ENCODE assay signal across 8 cellular contexts in the genomic region with DNA sequence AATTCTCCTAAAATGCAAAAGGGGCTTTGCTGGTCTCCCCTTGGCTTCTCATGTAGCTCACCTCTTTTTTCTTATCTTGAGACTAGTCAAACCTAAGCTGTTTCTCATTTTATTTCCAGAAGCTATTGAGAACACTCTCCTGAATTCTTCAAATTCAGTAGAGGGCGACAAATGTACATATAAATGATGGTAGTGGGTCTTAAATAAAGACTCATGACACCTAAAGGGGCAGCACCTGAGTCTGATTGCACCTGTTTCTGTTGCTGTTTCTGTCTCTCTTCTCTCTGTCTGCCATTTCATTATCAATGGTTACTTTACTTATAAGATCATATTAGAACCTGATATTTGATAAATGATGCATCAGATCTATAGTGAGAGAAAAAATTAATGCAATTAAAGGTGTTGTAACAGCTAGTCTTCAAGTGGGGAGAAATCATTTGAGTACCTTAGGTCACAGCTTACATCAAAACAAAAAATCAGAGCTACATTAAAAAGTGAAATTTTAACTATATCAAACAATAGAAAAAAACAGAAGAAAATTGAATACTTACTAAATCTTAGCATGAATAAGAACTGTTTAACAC. TPM values are rescaled to one million over a fixed set of nuclear protein-coding genes. Genes with fewer than 3 reads are reported as not detected.
DNase-seq lines count a peak whose midpoint lies in the region; ATAC-seq, FAIRE-seq and TF ChIP-seq lines count a peak whose summit lies in the region.

No MANE protein-coding gene starts in this region.

- H3K56ac ChIP-seq in IMR-90 (ENCODE audit: extremely low read depth, insufficient read depth, low read length), result no peak overlapping the region

- in situ Hi-C loops in IMR-90 (cut with MboI; ENCODE audit: low sequenced_read_pairs), result loop anchor here (10.0 kb wide), 1 partner anchor 315 kb away; no protein-coding TSS in a partner anchor

- dilution Hi-C loops in IMR-90 (cut with HindIII; ENCODE audit: low sequenced_read_pairs, unreplicated experiment), result no loop called here

- no peak overlapping the region for H4K91ac ChIP-seq in IMR-90 (ENCODE audit: insufficient read depth, low read depth, low read length)

- H3K23ac ChIP-seq in IMR-90 (ENCODE audit: low read depth, low read length), result no peak overlapping the region

- H3K4ac ChIP-seq in IMR-90 (ENCODE audit: low read depth, low read length), result no peak overlapping the region

- no peak overlapping the region for H4K8ac ChIP-seq in IMR-90 (ENCODE audit: low read depth in 2 of 2, low read length in 2 of 2)

- no peak overlapping the region for H3K18ac ChIP-seq in IMR-90 (ENCODE audit: low read depth, low read length)

- H3K9me3 Mint-ChIP-seq in CD14-positive monocyte, result peaks cover 0 to 3% (median 0%) of the 10 kb centered on the region in 7 donors

- no peaks in the 10 kb centered on the region for H3K79me1 ChIP-seq in IMR-90 (ENCODE audit: low read depth in 1 of 2, low read length in 2 of 2)

- CTCF ChIA-PET in IMR-90 (lab: Yijun Ruan, JAX), result interaction anchor here (0.6 to 0.9 kb wide), 4 partner anchors 11 to 315 kb away, joined by 3 to 5 read pairs (median 4); no protein-coding TSS in a partner anchor

- no peak overlapping the region for H2BK120ac ChIP-seq in IMR-90 (ENCODE audit: low read depth, low read length)

- H3K4me1 ChIP-seq in IMR-90 (ENCODE audit: control insufficient read depth, insufficient read depth, low read length) (no peaks in the 10 kb centered on the region), small intestine (ENCODE audit: control insufficient read depth in 2 of 2, insufficient read depth in 1 of 2, low read depth in 1 of 2, low read length in 1 of 2) (no peaks in the 10 kb centered on the region)

- DNase-seq in CD14-positive monocyte (ENCODE audit: low spot score) (no peak), GM18507 (ENCODE audit: extremely low spot score, insufficient read length, low read depth) (peak; percentile 29), IMR-90 (peak; percentile 38), RPMI8226 (peak; percentile 24), fibroblast of pulmonary artery (ENCODE audit: low read depth) (peak; percentile 66), small intestine (peak; percentile 20), dedifferentiated amniotic fluid mesenchymal stem cell (ENCODE audit: extremely low spot score) (no peak)

- TF ChIP-seq RAD21 in IMR-90 (IDR thresholded peaks at IDR 0.05; ENCODE audit: low read length), result peak; percentile 45

- H3K4me1 Mint-ChIP-seq in CD14-positive monocyte, result peaks cover 10% of the 10 kb centered on the region

- peak; percentile 37 for TF ChIP-seq CTCF in CD14-positive monocyte (IDR thresholded peaks at IDR 0.05)
- peak; percentile 42 for TF ChIP-seq CTCF in IMR-90 (conservative IDR thresholded peaks at IDR 0.05; ENCODE audit: low read depth, low read length)
- TF ChIP-seq CTCF in fibroblast of pulmonary artery (IDR thresholded peaks at IDR 0.05; ENCODE audit: low read length, missing control alignments), result peak; percentile 43

- H2AFZ ChIP-seq in IMR-90 (replicated peaks; ENCODE audit: low read length, poor library complexity), result no peak overlapping the region

- no peaks in the 10 kb centered on the region for H3K9me1 ChIP-seq in IMR-90 (ENCODE audit: insufficient read depth, low read length)

- no CpG with 5 or more reads among the region's 1 CpG for WGBS in IMR-90 (ENCODE audit: extremely low coverage in 2 of 2, insufficient read length in 1 of 2), 2 experiments
- 3 to 5% (median 3%) methylated on average over 1 of the region's 1 CpG for WGBS in small intestine, 3 donors

- no peak overlapping the region for H3K9ac ChIP-seq in IMR-90 (ENCODE audit: low read depth, low read length)

- no peak overlapping the region for H2AK9ac ChIP-seq in IMR-90 (replicated peaks; ENCODE audit: low read depth, low read length, poor library complexity)

- H3K27ac ChIP-seq in IMR-90 (ENCODE audit: insufficient read depth, low read length) (no peak overlapping the region), small intestine (ENCODE audit: low read depth in 1 of 2, low read length in 1 of 2) (no peak overlapping the region)

- no peak for TF ChIP-seq POLR2A in IMR-90 (IDR thresholded peaks at IDR 0.05; ENCODE audit: low read depth, low read length)

- POLR2A ChIA-PET in IMR-90 (lab: Charles Lee; ENCODE audit: unreplicated experiment), result no interaction called here

- no peak overlapping the region for H2AK5ac ChIP-seq in IMR-90 (ENCODE audit: low read depth, low read length)

- no peak overlapping the region for H4K5ac ChIP-seq in IMR-90 (ENCODE audit: low read depth, low read length)

- H3K27me3 ChIP-seq in IMR-90 (ENCODE audit: control insufficient read depth, insufficient read depth, low read length) (peaks cover 32% of the 10 kb centered on the region), small intestine (ENCODE audit: control insufficient read depth in 2 of 2, insufficient read depth in 2 of 2, low read length in 2 of 2) (peaks cover 0 to 2% of the 10 kb centered on the region in 2 donors)

- peak; percentile 81 for FAIRE-seq in GM18507 (lab: Jason Lieb, UNC)
- FAIRE-seq in small intestine (lab: Jason Lieb, UNC), result no peak

- H3K4me3 ChIP-seq in IMR-90 (ENCODE audit: insufficient read depth, low read depth, low read length), result no peak overlapping the region
- H3K4me3 ChIP-seq in fibroblast of pulmonary artery (replicated peaks; ENCODE audit: low read depth, low read length), result no peak overlapping the region
- no peak overlapping the region for H3K4me3 ChIP-seq in small intestine (ENCODE audit: low read depth in 1 of 2, low read length in 2 of 2)

- no peak overlapping the region for H3K27ac Mint-ChIP-seq in CD14-positive monocyte

- H3K4me2 ChIP-seq in IMR-90 (ENCODE audit: low read depth, low read length), result no peak overlapping the region

- no TSS peak for BruUV-seq in IMR-90 (replicated peaks; lab: Mats Ljungman, UMichigan)

- peaks cover 4 to 7% (median 6%) of the 10 kb centered on the region in 3 donors for H3K27me3 Mint-ChIP-seq in CD14-positive monocyte (ENCODE audit: low read depth in 3 of 3)

- no peak overlapping the region for H2BK20ac ChIP-seq in IMR-90 (ENCODE audit: low read depth, low read length)

- no peak overlapping the region for H2BK15ac ChIP-seq in IMR-90 (ENCODE audit: low read depth, low read length)

- H3K36me3 ChIP-seq in IMR-90 (ENCODE audit: control insufficient read depth, insufficient read depth, low read length), result no peaks in the 10 kb centered on the region
- no peaks in the 10 kb centered on the region for H3K36me3 ChIP-seq in small intestine (ENCODE audit: control insufficient read depth in 2 of 2, insufficient read depth in 2 of 2, low read length in 2 of 2)

- intact Hi-C loops in CD14-positive monocyte (cut with micrococcal nuclease) (no loop called here), IMR-90 (cut with micrococcal nuclease) (loop anchor here (1.0 to 10.0 kb wide), 5 partner anchors 263 to 855 kb away; partner anchors contain the start of genes RTP2 and SST)

- H4K20me1 ChIP-seq in IMR-90 (ENCODE audit: insufficient read depth, low read length), result no peaks in the 10 kb centered on the region

- 0 out of 2 replicates have a peak, but pooled peaks have one; percentile 37 for ATAC-seq in IMR-90 (ENCODE audit: low read depth)
- ATAC-seq in GM19467 (IDR thresholded peaks at IDR 0.05; ENCODE audit: unreplicated experiment), result no peak

- no peak overlapping the region for H3K14ac ChIP-seq in IMR-90 (replicated peaks; ENCODE audit: low read depth, low read length)

- H3K36me3 Mint-ChIP-seq in CD14-positive monocyte, result no peaks in the 10 kb centered on the region

- no peak overlapping the region for H3K4me3 Mint-ChIP-seq in CD14-positive monocyte

- no peaks in the 10 kb centered on the region for H3K9me3 ChIP-seq in IMR-90 (ENCODE audit: control insufficient read depth, insufficient read depth, low read length)
- no peaks in the 10 kb centered on the region for H3K9me3 ChIP-seq in small intestine (ENCODE audit: control insufficient read depth, low read depth)

- H2BK5ac ChIP-seq in IMR-90 (ENCODE audit: low read depth, low read length, poor library complexity, severe bottlenecking), result no peak overlapping the region

TF ChIP-seq in IMR-90, 13 proteins besides CTCF, POLR2A, EP300 and RAD21:
- TF ChIP-seq MXI1 (IDR thresholded peaks at IDR 0.05; ENCODE audit: borderline replicate concordance, low read depth, low read length) (no peak), ELK1 (IDR thresholded peaks at IDR 0.05; ENCODE audit: borderline replicate concordance, low read depth, low read length) (no peak), CEBPB (IDR thresholded peaks at IDR 0.05; ENCODE audit: low read depth, low read length) (no peak), SMC3 (IDR thresholded peaks at IDR 0.05; ENCODE audit: low read depth, low read length) (peak; percentile 13; the same call in 1 of the 2 replicates)
- TF ChIP-seq, protein P1, sequence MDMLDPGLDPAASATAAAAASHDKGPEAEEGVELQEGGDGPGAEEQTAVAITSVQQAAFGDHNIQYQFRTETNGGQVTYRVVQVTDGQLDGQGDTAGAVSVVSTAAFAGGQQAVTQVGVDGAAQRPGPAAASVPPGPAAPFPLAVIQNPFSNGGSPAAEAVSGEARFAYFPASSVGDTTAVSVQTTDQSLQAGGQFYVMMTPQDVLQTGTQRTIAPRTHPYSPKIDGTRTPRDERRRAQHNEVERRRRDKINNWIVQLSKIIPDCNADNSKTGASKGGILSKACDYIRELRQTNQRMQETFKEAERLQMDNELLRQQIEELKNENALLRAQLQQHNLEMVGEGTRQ (IDR thresholded peaks at IDR 0.05; ENCODE audit: low read depth, low read length), result no peak

RNA-seq across cellular contexts. Expression of gene ADIPOQ, which starts 7.0 kb away (rescaled TPM):
- polyA plus RNA-seq in CD14-positive monocyte (not detected), IMR-90 (2012; rRNA removed) (not detected in 2 replicates), small intestine (10 to 100 TPM in 1 of 3 donors, under 1 TPM in 2; 0.22 to 34.5 (median 0.54) TPM)
- not detected in 2 replicates for total RNA-seq in IMR-90 (2012; rRNA removed)
- not detected in 2 replicates for polyA plus RNA-seq in IMR-90 (2012; cell fraction: cytosol; rRNA removed)
- polyA plus RNA-seq in IMR-90 (2012; cell fraction: nucleus; rRNA removed; ENCODE audit: low replicate concordance), result not detected in 2 replicates

RNA-seq across cellular contexts. Expression of gene RFC4, which starts 43.2 kb away (rescaled TPM):
- polyA plus RNA-seq in CD14-positive monocyte (1 to 10 TPM; 3.9 to 4.6 TPM), IMR-90 (2012; rRNA removed) (21.2 and 27.9 TPM in 2 replicates), small intestine (10 to 100 TPM in 1 of 3 donors, 1 to 10 TPM in 2; 9.2 to 31.8 (median 9.2) TPM)
- total RNA-seq in IMR-90 (2012; rRNA removed), result 19.5 and 34.4 TPM in 2 replicates
- polyA plus RNA-seq in IMR-90 (2012; cell fraction: cytosol; rRNA removed), result 2.6 and 6.5 TPM in 2 replicates
- polyA plus RNA-seq in IMR-90 (2012; cell fraction: nucleus; rRNA removed; ENCODE audit: low replicate concordance), result 4.0 and 15.8 TPM in 2 replicates

Comparison
In these comparisons a context has a peak if more than half of its experiments do, and no peak if none do; other contexts are left out.
1. DNase-seq: peak in GM18507 (single experiment), IMR-90 (single experiment), RPMI8226 (single experiment), fibroblast of pulmonary artery (single experiment) and small intestine (single experiment); none in CD14-positive monocyte (single experiment) and dedifferentiated amniotic fluid mesenchymal stem cell (single experiment).
2. Peak in every context shown above with its lines, with median percentiles within 50 percentile points of each other: CTCF ChIP-seq.